In the genomic region with DNA sequence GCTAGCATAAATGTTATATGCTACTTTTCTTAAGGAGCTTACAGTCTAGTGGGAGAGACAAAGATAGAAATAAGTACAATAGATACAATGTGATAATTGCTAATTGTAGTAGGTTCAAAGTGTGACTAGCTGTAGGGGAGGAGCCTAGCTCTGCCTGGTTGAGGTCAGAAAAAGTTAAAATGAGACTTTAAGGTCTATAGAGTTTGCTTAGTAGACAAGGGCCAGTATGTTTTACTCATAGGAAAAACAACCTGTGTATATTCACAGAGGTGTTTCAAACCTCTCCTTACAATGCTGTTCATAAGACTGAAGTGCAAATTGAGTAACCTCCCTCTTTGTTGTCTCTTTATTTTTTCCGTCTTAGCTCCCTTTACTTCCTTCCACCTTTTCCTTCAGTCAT, we compare ENCODE assay signal across 21 cellular contexts. TPM values are rescaled to one million over a fixed set of nuclear protein-coding genes. Genes with fewer than 3 reads are reported as not detected.
DNase-seq lines count a peak whose midpoint lies in the region; ATAC-seq, FAIRE-seq and TF ChIP-seq lines count a peak whose summit lies in the region.
"Had no signal": no experiment of that assay in that cellular context is flagged by ENCODE, and none has a peak within 500 bp of the region (broad histone marks: within the 10 kb centered on the region; RNA-seq: fewer than 3 reads in every experiment).

No MANE protein-coding gene starts in this region.

- POLR2A ChIA-PET in activated CD4-positive, alpha-beta memory T cell treated with anti-CD3 and anti-CD28 coated beads for 36 hours (lab: Charles Lee) = interaction anchor here (0.9 to 1.3 kb wide), 2 partner anchors 8 to 55 kb away, joined by 3 to 5 read pairs; no protein-coding TSS in a partner anchor
- POLR2A ChIA-PET in HepG2 (lab: Yijun Ruan, JAX) = no interaction called here

- no peak for TF ChIP-seq POLR2A in HepG2 (IDR thresholded peaks at IDR 0.05; ENCODE audit: insufficient read depth in 1 of 2, low read depth in 2 of 2, low read length in 2 of 2)

- H3K36me3 ChIP-seq in HepG2 (replicated peaks in 1 of 2; ENCODE audit: control insufficient read depth in 1 of 2, insufficient read depth in 2 of 2, low read length in 2 of 2) = no peaks in the 10 kb centered on the region
- H3K36me3 ChIP-seq: ascending aorta had no signal

- H3K9ac ChIP-seq in HepG2 (ENCODE audit: insufficient read depth, low read depth, low read length) = no peak overlapping the region

- FAIRE-seq in HepG2 (lab: Jason Lieb, UNC) = peak; percentile 28
- FAIRE-seq: urothelium cell line had no signal

- no peaks in the 10 kb centered on the region for H3K36me3 Mint-ChIP-seq in natural killer cell treated with Interleukin-12 subunit alpha and Interleukin-12 subunit beta and Interleukin-15 and Interleukin-18, amount 100 ng/mL, for 72 hours
- H3K36me3 Mint-ChIP-seq in natural killer cell = no peaks in the 10 kb centered on the region
- H3K36me3 Mint-ChIP-seq in activated CD4-positive, alpha-beta memory T cell treated with anti-CD3 and anti-CD28 coated beads for 36 hours = no peaks in the 10 kb centered on the region
- H3K36me3 Mint-ChIP-seq: activated naive CD4-positive, alpha-beta T cell treated with anti-CD3 and anti-CD28 coated beads, Interleukin-2, amount 50 U/mL, for 24 hours had no signal

- ATAC-seq in natural killer cell treated with Interleukin-12 subunit alpha and Interleukin-12 subunit beta and Interleukin-15 and Interleukin-18, amount 100 ng/mL, for 72 hours = peak in 1 of 2 donors; percentile 47
- ATAC-seq in natural killer cell = no peak
- ATAC-seq in HepG2 = no peak; the same call in 2 of the 3 replicates
- ATAC-seq in foreskin keratinocyte = no peak
- no peak for ATAC-seq in GM21367 (IDR thresholded peaks at IDR 0.05; ENCODE audit: unreplicated experiment)

- peaks cover 42 to 61% of the 10 kb centered on the region in 2 donors for H3K4me1 Mint-ChIP-seq in natural killer cell treated with Interleukin-12 subunit alpha and Interleukin-12 subunit beta and Interleukin-15 and Interleukin-18, amount 100 ng/mL, for 72 hours (ENCODE audit: low read depth in 2 of 2)
- peaks cover 50 to 59% of the 10 kb centered on the region in 2 donors for H3K4me1 Mint-ChIP-seq in natural killer cell
- H3K4me1 Mint-ChIP-seq in activated CD4-positive, alpha-beta memory T cell treated with anti-CD3 and anti-CD28 coated beads for 36 hours (ENCODE audit: low read depth) = peaks cover 62% of the 10 kb centered on the region

- H3K79me2 ChIP-seq in HepG2 (ENCODE audit: insufficient read depth, low read length) = peaks cover 88% of the 10 kb centered on the region

- in situ Hi-C loops in HepG2 (cut with HindIII; ENCODE audit: extremely low pct_ligation_motif_present, low pct_unique_long_range_greater_than_20kb) = no loop called here

- BruUV-seq in HepG2 (replicated peaks; lab: Mats Ljungman, UMichigan) = no TSS peak

- DNase-seq in natural killer cell treated with Interleukin-12 subunit alpha and Interleukin-12 subunit beta and Interleukin-15 and Interleukin-18, amount 100 ng/mL, for 72 hours (ENCODE audit: low spot score) = no peak
- DNase-seq in natural killer cell = no peak
- DNase-seq in activated CD4-positive, alpha-beta memory T cell treated with anti-CD3 and anti-CD28 coated beads for 36 hours = no peak
- no peak for DNase-seq in HepG2 (ENCODE audit: low spot score)
- no peak for DNase-seq in foreskin keratinocyte
- no peak for DNase-seq in HUDEP-2 (lab: John Stamatoyannopoulos, UW; ENCODE audit: unreplicated experiment in 76 of 76)
- DNase-seq: activated CD4-positive, CD25-positive, alpha-beta regulatory T cell; caudate nucleus; HCEC 1CT; IMR-90; NCI-H2081 treated with DMSO at 0.1 percent for 48 hours; NCI-H446; occipital lobe; SHP77; SW 1271 had no signal

- H3K4me3 ChIP-seq in HepG2 (replicated peaks in 1 of 3; ENCODE audit: insufficient read depth in 1 of 3, low read depth in 2 of 3, low read length in 3 of 3) = no peak overlapping the region
- H3K4me3 ChIP-seq: ascending aorta had no signal

- H4K20me1 ChIP-seq in HepG2 (ENCODE audit: insufficient read depth, low read length) = no peaks in the 10 kb centered on the region

- H3K27ac Mint-ChIP-seq in natural killer cell treated with Interleukin-12 subunit alpha and Interleukin-12 subunit beta and Interleukin-15 and Interleukin-18, amount 100 ng/mL, for 72 hours = peak overlapping the region; percentile 24 to 40
- peak overlapping the region in 1 of 2 donors; percentile 23 for H3K27ac Mint-ChIP-seq in natural killer cell
- H3K27ac Mint-ChIP-seq in activated CD4-positive, alpha-beta memory T cell treated with anti-CD3 and anti-CD28 coated beads for 36 hours = peak overlapping the region; percentile 71
- H3K27ac Mint-ChIP-seq: activated naive CD4-positive, alpha-beta T cell treated with anti-CD3 and anti-CD28 coated beads, Interleukin-2, amount 50 U/mL, for 24 hours had no signal

- no peak for TF ChIP-seq EP300 in HepG2 (IDR thresholded peaks at IDR 0.05; ENCODE audit: low read depth in 2 of 2, low read length in 2 of 2)
- TF ChIP-seq EP300 in HepG2 (CRISPR knock-in tag; IDR thresholded peaks at IDR 0.05; ENCODE audit: borderline replicate concordance) = no peak

- no peaks in the 10 kb centered on the region for H3K27me3 Mint-ChIP-seq in natural killer cell treated with Interleukin-12 subunit alpha and Interleukin-12 subunit beta and Interleukin-15 and Interleukin-18, amount 100 ng/mL, for 72 hours
- no peaks in the 10 kb centered on the region for H3K27me3 Mint-ChIP-seq in natural killer cell (ENCODE audit: low read depth in 2 of 2)
- no peaks in the 10 kb centered on the region for H3K27me3 Mint-ChIP-seq in activated CD4-positive, alpha-beta memory T cell treated with anti-CD3 and anti-CD28 coated beads for 36 hours
- H3K27me3 Mint-ChIP-seq: activated naive CD4-positive, alpha-beta T cell treated with anti-CD3 and anti-CD28 coated beads, Interleukin-2, amount 50 U/mL, for 24 hours had no signal

- CTCF ChIA-PET in activated CD4-positive, alpha-beta memory T cell treated with anti-CD3 and anti-CD28 coated beads for 36 hours (lab: Charles Lee) = interaction anchor here (0.6 to 4.7 kb wide), 10 partner anchors 9 to 733 kb away, joined by 3 to 64 read pairs (median 4); a partner anchor contains a TSS
- CTCF ChIA-PET in HepG2 (lab: Yijun Ruan, JAX; ENCODE audit: low intra/inter-chr PET ratio, low total read pairs) = no interaction called here

- no peak for TF ChIP-seq RAD21 in HepG2 (CRISPR knock-in tag; IDR thresholded peaks at IDR 0.05)

- no peak overlapping the region for H2AFZ ChIP-seq in HepG2 (ENCODE audit: low read length)

- peaks cover 45% of the 10 kb centered on the region for H3K4me1 ChIP-seq in HepG2 (ENCODE audit: insufficient read depth, low read length)
- no peaks in the 10 kb centered on the region for H3K4me1 ChIP-seq in foreskin keratinocyte

- no peak overlapping the region for H3K4me2 ChIP-seq in HepG2 (ENCODE audit: low read depth, low read length)

- H3K27me3 ChIP-seq in HepG2 (ENCODE audit: control insufficient read depth in 1 of 2, insufficient read depth in 2 of 2, low read length in 2 of 2) (no peaks in the 10 kb centered on the region), foreskin keratinocyte (no peaks in the 10 kb centered on the region)
- H3K27me3 ChIP-seq: ascending aorta had no signal

- peak overlapping the region; percentile 44 for H3K4me3 Mint-ChIP-seq in natural killer cell treated with Interleukin-12 subunit alpha and Interleukin-12 subunit beta and Interleukin-15 and Interleukin-18, amount 100 ng/mL, for 72 hours
- H3K4me3 Mint-ChIP-seq in natural killer cell = no peak overlapping the region
- no peak overlapping the region for H3K4me3 Mint-ChIP-seq in activated CD4-positive, alpha-beta memory T cell treated with anti-CD3 and anti-CD28 coated beads for 36 hours
- H3K4me3 Mint-ChIP-seq: activated naive CD4-positive, alpha-beta T cell treated with anti-CD3 and anti-CD28 coated beads, Interleukin-2, amount 50 U/mL, for 24 hours had no signal

- no peaks in the 10 kb centered on the region for H3K9me3 ChIP-seq in HepG2 (ENCODE audit: low read length)
- H3K9me3 ChIP-seq: ascending aorta had no signal

- intact Hi-C loops in natural killer cell (cut with micrococcal nuclease) (loop anchor here (10.0 kb wide), 1 partner anchor 258 kb away; no protein-coding TSS in a partner anchor), HepG2 (cut with micrococcal nuclease; ENCODE audit: unreplicated experiment) (no loop called here)
- intact Hi-C loops in activated CD4-positive, alpha-beta memory T cell treated with anti-CD3 and anti-CD28 coated beads for 36 hours (cut with micrococcal nuclease) = loop anchor here (1.0 to 10.0 kb wide), 4 partner anchors 8 to 972 kb away; a partner anchor contains a TSS

- 75% methylated on average over 1 of the region's 1 CpG for WGBS in HepG2 (ENCODE audit: low lambda C conversion rate)

- TF ChIP-seq CTCF in natural killer cell (IDR thresholded peaks at IDR 0.05) = no peak
- no peak for TF ChIP-seq CTCF in HepG2 (CRISPR knock-in tag; IDR thresholded peaks at IDR 0.05)
- no peak for TF ChIP-seq CTCF in foreskin keratinocyte (conservative IDR thresholded peaks at IDR 0.05)

- H3K9me3 Mint-ChIP-seq in natural killer cell treated with Interleukin-12 subunit alpha and Interleukin-12 subunit beta and Interleukin-15 and Interleukin-18, amount 100 ng/mL, for 72 hours = no peaks in the 10 kb centered on the region
- H3K9me3 Mint-ChIP-seq in natural killer cell = no peaks in the 10 kb centered on the region
- no peaks in the 10 kb centered on the region for H3K9me3 Mint-ChIP-seq in activated CD4-positive, alpha-beta memory T cell treated with anti-CD3 and anti-CD28 coated beads for 36 hours
- H3K9me3 Mint-ChIP-seq: activated naive CD4-positive, alpha-beta T cell treated with anti-CD3 and anti-CD28 coated beads, Interleukin-2, amount 50 U/mL, for 24 hours had no signal

- H3K27ac ChIP-seq in HepG2 (ENCODE audit: extremely low read length, insufficient read depth, low read length) (peak overlapping the region; percentile 7), foreskin keratinocyte (no peak overlapping the region)
- H3K27ac ChIP-seq: ascending aorta, C4-2B, HL-60 had no signal

RNA-seq across cellular contexts. Expression of a gene that starts 56.1 kb away (rescaled TPM):
- total RNA-seq in natural killer cell treated with Interleukin-12 subunit alpha and Interleukin-12 subunit beta and Interleukin-15 and Interleukin-18, amount 100 ng/mL, for 72 hours = 10 to 100 TPM; 46.9 to 48.6 TPM
- total RNA-seq in natural killer cell (10 to 100 TPM; 59.4 to 70.6 (median 64.7) TPM), HepG2 (2016; rRNA removed; fragmentation: Illumina TruSeq; extraction: Trizol) (24.6 and 53.7 TPM in 2 replicates), foreskin keratinocyte (21.7 and 24.8 TPM in 2 replicates)
- total RNA-seq in activated CD4-positive, alpha-beta memory T cell treated with anti-CD3 and anti-CD28 coated beads for 36 hours = 10 to 100 TPM; 59.4 to 61.7 TPM
- 7.4 and 7.9 TPM in 2 replicates for total RNA-seq in HepG2 (2016; cell fraction: cytosol; rRNA removed; fragmentation: Illumina TruSeq; extraction: Trizol; ENCODE audit: low read depth)
- 22.7 and 47.5 TPM in 2 replicates for total RNA-seq in HepG2 (2016; cell fraction: insoluble cytoplasmic fraction; rRNA removed; fragmentation: Illumina TruSeq; extraction: Trizol)
- 9.7 and 11.0 TPM in 2 replicates for total RNA-seq in HepG2 (2016; cell fraction: membrane; rRNA removed; fragmentation: Illumina TruSeq; extraction: Trizol)
- total RNA-seq in HepG2 (2016; cell fraction: nucleus; rRNA removed; fragmentation: Illumina TruSeq; extraction: Trizol) = 56.7 and 57.7 TPM in 2 replicates
- polyA plus RNA-seq in HepG2 (2011; rRNA removed) (4.7 and 5.8 TPM in 2 replicates), foreskin keratinocyte (2.6 and 3.8 TPM in 2 replicates)
- 2.4 and 3.9 TPM in 2 replicates for polyA plus RNA-seq in HepG2 (2011; cell fraction: cytosol; rRNA removed)
- 6.2 and 7.3 TPM in 2 replicates for polyA plus RNA-seq in HepG2 (2011; cell fraction: nucleus; rRNA removed)
- polyA plus RNA-seq in HepG2 (2012) = 10.6 and 16.1 TPM in 2 replicates
- polyA plus RNA-seq in HepG2 (2016; cell fraction: cytosol; fragmentation: Illumina TruSeq; extraction: Trizol; ENCODE audit: low read depth) = 0.51 and 0.53 TPM in 2 replicates
- polyA plus RNA-seq in HepG2 (2016; cell fraction: insoluble cytoplasmic fraction; fragmentation: Illumina TruSeq; extraction: Trizol; ENCODE audit: low read depth) = 34.6 and 36.3 TPM in 2 replicates
- polyA plus RNA-seq in HepG2 (2016; cell fraction: membrane; fragmentation: Illumina TruSeq; extraction: Trizol; ENCODE audit: low read depth) = 1.4 and 2.0 TPM in 2 replicates
- 29.6 and 30.0 TPM in 2 replicates for polyA plus RNA-seq in HepG2 (2016; cell fraction: nucleus; fragmentation: Illumina TruSeq; extraction: Trizol; ENCODE audit: insufficient read depth, low read depth)
- 5.9 and 9.8 TPM in 2 replicates for polyA minus RNA-seq in HepG2 (2011; rRNA and poly(A)+ RNA removed; ENCODE audit: low replicate concordance)
- polyA minus RNA-seq in HepG2 (2011; cell fraction: cytosol; rRNA and poly(A)+ RNA removed) = 17.9 and 19.7 TPM in 2 replicates
- 75.3 and 79.7 TPM in 2 replicates for polyA minus RNA-seq in HepG2 (2011; cell fraction: nucleus; rRNA and poly(A)+ RNA removed)
